Comparison of ENCODE assay signal across 1 cellular context in the genomic region with DNA sequence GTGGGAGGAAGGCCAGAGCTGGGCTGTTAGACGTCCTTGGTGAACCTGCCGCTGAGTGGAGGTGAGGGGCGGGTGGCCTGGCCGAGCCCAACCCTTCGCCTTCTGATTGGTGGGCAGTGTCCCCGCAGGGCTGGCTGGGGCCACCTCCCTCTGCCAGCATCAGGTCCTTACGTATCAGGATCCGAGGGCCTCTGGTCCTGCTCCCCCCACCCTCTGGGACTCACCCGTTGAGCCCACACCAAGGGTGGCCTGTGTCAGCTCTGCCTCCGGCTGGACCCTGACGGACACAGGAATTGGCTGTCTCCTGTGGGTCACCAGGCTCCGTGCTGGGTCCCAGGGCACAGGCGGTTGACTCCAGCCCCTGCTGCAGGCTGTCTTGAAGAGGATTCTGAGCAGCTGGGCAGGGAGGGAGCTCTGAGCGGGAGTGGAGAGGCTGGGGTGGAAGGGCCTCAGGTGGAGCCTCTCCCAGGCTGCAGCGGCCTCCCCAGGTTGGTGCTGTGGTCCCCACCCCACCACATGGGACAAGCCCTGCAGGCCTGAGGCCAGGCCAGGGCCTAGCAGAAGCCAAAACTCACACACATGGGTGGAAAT.
TF ChIP-seq lines count a peak whose summit lies in the region.

No MANE protein-coding gene starts in this region.

TF ChIP-seq in IMR-90, 13 proteins besides CTCF, POLR2A, EP300 and RAD21:
- TF ChIP-seq CEBPB (IDR thresholded peaks at IDR 0.05; ENCODE audit: low read depth, low read length) (no peak), BHLHE40 (IDR thresholded peaks at IDR 0.05; ENCODE audit: low read depth, low read length) (no peak), CHD1 (IDR thresholded peaks at IDR 0.05; ENCODE audit: low read depth, low read length) (no peak), MAZ (IDR thresholded peaks at IDR 0.05; ENCODE audit: borderline replicate concordance, low read depth, low read length) (no peak), RFX5 (IDR thresholded peaks at IDR 0.05; ENCODE audit: low read depth, low read length) (no peak), SMC3 (IDR thresholded peaks at IDR 0.05; ENCODE audit: low read depth, low read length) (no peak), MXI1 (IDR thresholded peaks at IDR 0.05; ENCODE audit: borderline replicate concordance, low read depth, low read length) (no peak), MAFK (IDR thresholded peaks at IDR 0.05; ENCODE audit: low read depth, low read length) (no peak), FOS (IDR thresholded peaks at IDR 0.05; ENCODE audit: low read depth, low read length) (no peak), NFE2L2 (IDR thresholded peaks at IDR 0.05; ENCODE audit: low read depth, low read length) (no peak)
- TF ChIP-seq, protein P1, sequence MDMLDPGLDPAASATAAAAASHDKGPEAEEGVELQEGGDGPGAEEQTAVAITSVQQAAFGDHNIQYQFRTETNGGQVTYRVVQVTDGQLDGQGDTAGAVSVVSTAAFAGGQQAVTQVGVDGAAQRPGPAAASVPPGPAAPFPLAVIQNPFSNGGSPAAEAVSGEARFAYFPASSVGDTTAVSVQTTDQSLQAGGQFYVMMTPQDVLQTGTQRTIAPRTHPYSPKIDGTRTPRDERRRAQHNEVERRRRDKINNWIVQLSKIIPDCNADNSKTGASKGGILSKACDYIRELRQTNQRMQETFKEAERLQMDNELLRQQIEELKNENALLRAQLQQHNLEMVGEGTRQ (IDR thresholded peaks at IDR 0.05; ENCODE audit: low read depth, low read length) = no peak
